8 cellular contexts compared by ENCODE assay signal in the genomic region with DNA sequence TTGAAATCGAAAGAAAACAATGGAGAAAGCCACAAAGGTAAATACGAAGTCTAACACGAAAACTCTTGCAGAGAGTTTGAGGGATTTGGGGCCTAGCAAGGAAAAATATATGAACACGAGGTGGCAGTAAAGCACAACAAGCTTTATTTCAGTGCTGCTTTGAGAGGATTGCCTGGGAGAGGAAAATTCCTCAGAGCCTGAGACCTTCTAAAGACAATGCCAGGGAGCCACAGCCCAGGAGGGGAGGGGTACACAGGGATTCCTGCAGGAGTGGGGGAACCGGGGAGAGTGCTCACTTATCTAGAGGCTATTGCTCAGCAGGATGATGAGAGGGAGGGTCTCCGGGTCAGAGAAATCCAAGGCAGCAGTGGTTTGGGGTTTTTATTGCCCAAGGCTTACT.
DNase-seq lines count a peak whose midpoint lies in the region; TF ChIP-seq lines count a peak whose summit lies in the region.

No MANE protein-coding gene starts in this region.

- H3K27ac ChIP-seq in neural progenitor cell, result no peak overlapping the region

- peaks cover 13% of the 10 kb centered on the region for H3K9me3 Mint-ChIP-seq in neural progenitor cell

- TF ChIP-seq CTCF in AG09319 (IDR thresholded peaks at IDR 0.05; ENCODE audit: low read depth, low read length), result peak; percentile 74
- TF ChIP-seq CTCF in GM20000 (IDR thresholded peaks at IDR 0.05; ENCODE audit: extremely low read depth, missing control alignments), result peak; percentile 8
- TF ChIP-seq CTCF in neural progenitor cell (IDR thresholded peaks at IDR 0.05), result peak; percentile 78

- no peaks in the 10 kb centered on the region for H3K9me3 ChIP-seq in neural progenitor cell (ENCODE audit: low read depth)

- H3K4me1 Mint-ChIP-seq in neural progenitor cell, result peaks cover 13% of the 10 kb centered on the region

- H3K4me3 Mint-ChIP-seq in neural progenitor cell, result no peak overlapping the region

- H3K79me2 ChIP-seq in neural progenitor cell (ENCODE audit: low read depth), result no peaks in the 10 kb centered on the region

- DNase-seq in AG09319 (ENCODE audit: extremely low read depth, low read depth), result peak; percentile 18
- peak; percentile 24 for DNase-seq in GM20000 (ENCODE audit: low spot score)
- peak; percentile 47 for DNase-seq in NCI-H526 treated with DMSO at 0.1 percent for 48 hours (lab: John Stamatoyannopoulos, UW)
- DNase-seq in dedifferentiated amniotic fluid mesenchymal stem cell (ENCODE audit: extremely low spot score), result peak; percentile 23
- DNase-seq in neural progenitor cell (ENCODE audit: low spot score), result peak; percentile 93
- no peak for DNase-seq in activated CD4-positive, alpha-beta T cell treated with anti-CD3 and anti-CD28 coated beads for 1 hour
- no peak for DNase-seq in occipital lobe (lab: John Stamatoyannopoulos, UW)
- no peak for DNase-seq in GM19238 (ENCODE audit: insufficient read length, low spot score)

- no peaks in the 10 kb centered on the region for H3K27me3 ChIP-seq in neural progenitor cell

- H3K36me3 ChIP-seq in neural progenitor cell, result no peaks in the 10 kb centered on the region

- peaks cover 3% of the 10 kb centered on the region for H3K4me1 ChIP-seq in neural progenitor cell

- no peaks in the 10 kb centered on the region for H3K36me3 Mint-ChIP-seq in neural progenitor cell

- no peak overlapping the region for H3K4me3 ChIP-seq in neural progenitor cell

- no peak overlapping the region for H3K4me2 ChIP-seq in neural progenitor cell

- no peak overlapping the region for H3K27ac Mint-ChIP-seq in neural progenitor cell

- H2AFZ ChIP-seq in neural progenitor cell (replicated peaks), result no peak overlapping the region

- no peaks in the 10 kb centered on the region for H3F3A ChIP-seq in neural progenitor cell (ENCODE audit: low read depth)

- no peak overlapping the region for H3K9ac ChIP-seq in neural progenitor cell

- peaks cover 3% of the 10 kb centered on the region for H3K27me3 Mint-ChIP-seq in neural progenitor cell (ENCODE audit: insufficient read depth, low read depth)

- no peaks in the 10 kb centered on the region for H4K20me1 ChIP-seq in neural progenitor cell (ENCODE audit: low read depth)

Comparison
In these comparisons a context has a peak if more than half of its experiments do, and no peak if none do; other contexts are left out.
1. DNase-seq: peak in AG09319 (single experiment), GM20000 (single experiment), NCI-H526 treated with DMSO at 0.1 percent for 48 hours (single experiment), dedifferentiated amniotic fluid mesenchymal stem cell (single experiment) and neural progenitor cell (single experiment); none in activated CD4-positive, alpha-beta T cell treated with anti-CD3 and anti-CD28 coated beads for 1 hour (single experiment), occipital lobe (single experiment) and GM19238 (single experiment).
2. CTCF ChIP-seq: peak in every context shown above with its lines; median percentile 78 in neural progenitor cell; 74 in AG09319; 8 in GM20000.